15 cellular contexts compared by ENCODE assay signal in genomic region chr12:59405992-59406391, GRCh38.
"Had no signal": no experiment of that assay in that cellular context is flagged by ENCODE, and none has a peak within 500 bp of the region (broad histone marks: within the 10 kb centered on the region; RNA-seq: fewer than 3 reads in every experiment).

No MANE protein-coding gene starts in this region.

- H3K36me3 Mint-ChIP-seq: natural killer cell, type B pancreatic cell had no signal

- H3K9me3 Mint-ChIP-seq: activated T-cell treated with anti-CD3 and anti-CD28 coated beads, Interleukin-2, amount 50 U/mL, for 24 hours; natural killer cell; type B pancreatic cell had no signal

- ATAC-seq: natural killer cell had no signal

- H3K27ac Mint-ChIP-seq: activated T-cell treated with anti-CD3 and anti-CD28 coated beads, Interleukin-2, amount 50 U/mL, for 24 hours; natural killer cell; type B pancreatic cell had no signal

- H3K4me3 ChIP-seq: suprapubic skin had no signal

- H3K27me3 ChIP-seq: suprapubic skin had no signal

- H3K27ac ChIP-seq: suprapubic skin had no signal

- H3K36me3 ChIP-seq: suprapubic skin had no signal

- H3K4me3 Mint-ChIP-seq: activated T-cell treated with anti-CD3 and anti-CD28 coated beads, Interleukin-2, amount 50 U/mL, for 24 hours; natural killer cell; type B pancreatic cell had no signal

- H3K4me1 ChIP-seq: suprapubic skin had no signal

- H3K27me3 Mint-ChIP-seq: type B pancreatic cell had no signal

- H3K9me3 ChIP-seq: suprapubic skin had no signal

- DNase-seq: activated CD4-positive, alpha-beta T cell treated with anti-CD3 and anti-CD28 coated beads, Interleukin-2, amount 50 U/mL, for 4 hours; activated gamma-delta T cell treated with Interleukin-2 at 50 U/mL for 16 hours; activated T-cell treated with anti-CD3 and anti-CD28 coated beads, Interleukin-2, amount 50 U/mL, for 24 hours; aorta; effector memory CD4-positive, alpha-beta T cell; foreskin melanocyte; head of caudate nucleus; mesendoderm; natural killer cell; posterior cingulate gyrus; stimulated activated CD4-positive, alpha-beta T cell treated with anti-CD3 and anti-CD28 coated beads, Interleukin-2, amount 100 ng/mL, for 48 hours; stimulated activated naive CD4-positive, alpha-beta T cell treated with Interleukin-2 at 50 U/mL for 16 hours; T1000 had no signal
